ENCODE assay signal across 9 cellular contexts in the genomic region with DNA sequence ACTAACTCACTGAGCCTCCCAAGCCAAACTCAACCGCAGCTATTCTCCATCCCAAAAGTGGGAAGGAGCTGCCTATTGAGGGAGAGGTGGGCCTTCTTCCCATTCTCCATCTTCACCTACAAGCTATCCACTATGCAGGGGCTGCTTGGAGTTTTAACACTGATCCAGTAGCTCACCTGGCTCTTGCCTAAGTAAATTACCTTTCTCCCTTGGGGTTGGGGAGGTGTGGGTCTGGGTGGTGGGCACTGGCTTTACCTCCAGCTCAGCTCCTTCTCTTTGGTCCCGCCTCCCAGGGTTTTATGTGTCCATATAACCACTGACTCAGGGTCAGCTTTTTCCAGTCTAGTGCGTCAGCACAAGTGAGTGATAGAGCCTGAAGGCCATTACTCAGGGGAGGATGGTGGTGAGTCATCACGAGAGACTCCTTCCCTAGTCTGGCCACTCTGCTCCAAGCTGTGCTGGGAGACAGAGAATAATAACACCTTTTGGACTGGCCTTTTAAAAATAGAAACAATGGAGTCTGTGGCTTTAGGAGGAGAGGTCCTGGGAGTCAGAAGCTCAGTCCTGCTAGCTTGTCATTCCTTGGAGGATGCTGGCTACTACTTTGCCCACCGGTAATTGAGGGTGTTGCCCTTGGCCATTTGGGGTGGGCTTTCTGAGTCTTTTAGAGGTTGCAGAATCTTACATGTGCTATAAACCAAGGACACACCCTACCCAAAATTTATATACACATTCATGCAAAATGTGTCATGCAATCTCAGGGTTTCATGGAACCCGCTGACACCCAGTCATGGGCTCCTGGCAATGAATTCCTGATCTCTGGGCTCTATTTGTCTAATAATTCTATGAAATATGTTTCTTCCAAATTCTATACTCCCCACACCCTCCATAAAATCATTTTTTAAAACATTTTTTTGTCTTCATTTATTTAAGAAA. TPM values are rescaled to one million over a fixed set of nuclear protein-coding genes. Genes with fewer than 3 reads are reported as not detected.
DNase-seq lines count a peak whose midpoint lies in the region; ATAC-seq, FAIRE-seq and TF ChIP-seq lines count a peak whose summit lies in the region.
"Had no signal": no experiment of that assay in that cellular context is flagged by ENCODE, and none has a peak within 500 bp of the region (broad histone marks: within the 10 kb centered on the region; RNA-seq: fewer than 3 reads in every experiment).

No MANE protein-coding gene starts in this region.

- no peaks in the 10 kb centered on the region for H4K20me1 ChIP-seq in K562 (replicated peaks; ENCODE audit: control insufficient read depth, insufficient read depth, low read length)

- H3K4me1 ChIP-seq in left ventricle myocardium inferior = no peaks in the 10 kb centered on the region
- H3K4me1 ChIP-seq in K562 (replicated peaks in 1 of 2; ENCODE audit: control insufficient read depth in 2 of 2, insufficient read depth in 2 of 2, low read length in 2 of 2) = peaks cover 0 to 11% of the 10 kb centered on the region in 2 experiments; a peak in 2 of 5 replicates
- no peaks in the 10 kb centered on the region for H3K4me1 ChIP-seq in aorta (ENCODE audit: control insufficient read depth in 1 of 2, insufficient read depth in 2 of 2, low read length in 2 of 2)

- no peak overlapping the region for H3K9ac ChIP-seq in K562 (ENCODE audit: insufficient read depth in 1 of 2, low read depth in 2 of 2, low read length in 2 of 2)

- 12% methylated on average over 6 of the region's 6 CpGs for WGBS in K562 (ENCODE audit: insufficient coverage, low coverage, missing lambda C conversion rate)
- 59 to 65% methylated on average over 6 of the region's 6 CpGs for WGBS in aorta, 2 donors

- H3K4me2 ChIP-seq in K562 (ENCODE audit: insufficient read depth, low read length) = peak overlapping the region; percentile 54; the same call in 1 of the 2 replicates

- no peak overlapping the region for H3K27ac ChIP-seq in left ventricle myocardium inferior (replicated peaks)
- peak overlapping the region; percentile 8; the same call in 1 of the 3 replicates for H3K27ac ChIP-seq in K562 (ENCODE audit: extremely low read depth, low read depth, low read length)
- H3K27ac ChIP-seq in aorta (ENCODE audit: low read depth in 1 of 2, low read length in 2 of 2) = no peak overlapping the region

- no peak overlapping the region for H3K4me3 ChIP-seq in left ventricle myocardium inferior
- H3K4me3 ChIP-seq in K562 = no peak overlapping the region
- H3K4me3 ChIP-seq in aorta (ENCODE audit: low read length in 2 of 2) = no peak overlapping the region

- DNase-seq in Right ventricle myocardium inferior (ENCODE audit: missing footprints) (no peak), left ventricle myocardium inferior (no peak), K562 (ENCODE audit: extremely low read depth in 1 of 4, low spot score in 3 of 4) (peak; percentile 69 to 85 (median 78)), kidney tubule cell (ENCODE audit: low spot score) (peak; percentile 99), aorta (peak; percentile 75 to 76), NCI-H2107 (lab: John Stamatoyannopoulos, UW) (no peak)
- no peak for DNase-seq in effector CD4-positive, alpha-beta T cell
- no peak for DNase-seq in stimulated activated CD4-positive, alpha-beta T cell treated with anti-CD3 and anti-CD28 coated beads, Interleukin-15, amount 100 ng/mL, for 24 hours
- DNase-seq: NCI-H524 had no signal

- FAIRE-seq in K562 (lab: Jason Lieb, UNC) = peak; percentile 98

- in situ Hi-C loops in K562 (cut with MboI) = no loop called here

- no peaks in the 10 kb centered on the region for H3K79me2 ChIP-seq in K562 (ENCODE audit: control insufficient read depth, insufficient read depth, low read length)

- H3K9me3 ChIP-seq in left ventricle myocardium inferior (replicated peaks) = no peaks in the 10 kb centered on the region
- H3K9me3 ChIP-seq in K562 (replicated peaks; ENCODE audit: control insufficient read depth, insufficient read depth, low read depth, low read length) = no peaks in the 10 kb centered on the region; the same call in 1 of the 2 replicates
- H3K9me3 ChIP-seq in aorta (ENCODE audit: control insufficient read depth, low read length) = peaks cover 3% of the 10 kb centered on the region

- no peak for TF ChIP-seq POLR2A in K562 (conservative IDR thresholded peaks at IDR 0.05)

- no peaks in the 10 kb centered on the region for H3K36me3 ChIP-seq in left ventricle myocardium inferior
- no peaks in the 10 kb centered on the region for H3K36me3 ChIP-seq in K562 (ENCODE audit: control insufficient read depth, insufficient read depth, low read length)
- no peaks in the 10 kb centered on the region for H3K36me3 ChIP-seq in aorta (ENCODE audit: control insufficient read depth in 1 of 2, insufficient read depth in 2 of 2, low read length in 1 of 2)

- peak; percentile 70 for TF ChIP-seq EP300 in K562 (IDR thresholded peaks at IDR 0.05; ENCODE audit: low read length)

- no peak for TF ChIP-seq RAD21 in K562 (CRISPR knock-in tag; conservative IDR thresholded peaks at IDR 0.05 in 1 of 2, IDR thresholded peaks at IDR 0.05 in 1 of 2)

- no peaks in the 10 kb centered on the region for H3K9me1 ChIP-seq in K562 (ENCODE audit: control insufficient read depth, insufficient read depth, low read length)

- POLR2A ChIA-PET in K562 (lab: Yijun Ruan, JAX) = interaction anchor here (0.7 to 1.3 kb wide), 4 partner anchors 10 to 60 kb away, joined by 3 to 7 read pairs (median 4); a partner anchor contains a TSS

- intact Hi-C loops in Right ventricle myocardium inferior (cut with DNase I) = no loop called here
- intact Hi-C loops in left ventricle myocardium inferior (cut with micrococcal nuclease) = no loop called here
- intact Hi-C loops in K562 (cut with micrococcal nuclease) = no loop called here
- intact Hi-C loops in aorta (cut with DNase I) = no loop called here

- BruUV-seq in K562 (replicated peaks; lab: Mats Ljungman, UMichigan) = no TSS peak

- H3K27me3 ChIP-seq in left ventricle myocardium inferior (ENCODE audit: low read depth) (peaks cover 56% of the 10 kb centered on the region), K562 (ENCODE audit: control insufficient read depth in 2 of 2, insufficient read depth in 2 of 2, low read length in 2 of 2) (peaks cover 11 to 23% of the 10 kb centered on the region in 2 experiments; a peak in 4 of 5 replicates), aorta (ENCODE audit: control insufficient read depth in 1 of 2, insufficient read depth in 2 of 2, low read length in 1 of 2) (no peaks in the 10 kb centered on the region)

- TF ChIP-seq CTCF in left ventricle myocardium inferior (IDR thresholded peaks at IDR 0.05; ENCODE audit: borderline replicate concordance) = no peak
- TF ChIP-seq CTCF in K562 (IDR thresholded peaks at IDR 0.05 in 2 of 3, conservative IDR thresholded peaks at IDR 0.05 in 1 of 3; ENCODE audit: insufficient read depth in 2 of 3, low read depth in 1 of 3, low read length in 3 of 3) = no peak

- no peak overlapping the region; the same call in 1 of the 2 replicates for H2AFZ ChIP-seq in K562 (ENCODE audit: low read depth, low read length)

- CTCF ChIA-PET in K562 (lab: Yijun Ruan, JAX; ENCODE audit: low intra/inter-chr PET ratio) = no interaction called here

- ATAC-seq in Right ventricle myocardium inferior (peak; percentile 83), K562 (peak; percentile 99), aorta (ENCODE audit: low FRiP score) (peak; percentile 72)

RNA-seq across cellular contexts. Expression of a gene that starts 35.6 kb away (rescaled TPM):
- total RNA-seq in Right ventricle myocardium inferior (58.0 TPM), left ventricle myocardium inferior (81.1 TPM), K562 (2014; rRNA removed) (153 and 194 TPM in 2 replicates), K562 (2014; rRNA removed; fragmentation: Illumina TruSeq; extraction: Trizol) (136 and 150 TPM in 2 replicates), K562 (2015; rRNA removed; fragmentation: Illumina TruSeq; extraction: Trizol) (151 and 163 TPM in 2 replicates), K562 (2021) (88.4 and 89.9 TPM in 2 replicates), aorta (10 to 100 TPM; 55.8 to 65.4 TPM)
- total RNA-seq in K562 (2011; cell fraction: chromatin; rRNA removed; ENCODE audit: low replicate concordance) = 17.1 and 17.3 TPM in 2 replicates
- 25.5 and 28.2 TPM in 2 replicates for total RNA-seq in K562 (2011; cell fraction: nucleolus; rRNA removed)
- 26.2 and 31.3 TPM in 2 replicates for total RNA-seq in K562 (2011; cell fraction: nucleoplasm; rRNA removed)
- polyA plus RNA-seq in K562 (2011; rRNA removed) (132 and 162 TPM in 2 replicates), K562 (2014; fragmentation: Illumina TruSeq; extraction: Trizol) (168 and 193 TPM in 2 replicates), K562 (2014; fragmentation: Nextera tagmentation; extraction: Ambion mirVana) (100 to 1,000 TPM; 396 to 492 TPM), K562 (2014; rRNA removed) (178 and 199 TPM in 2 replicates), aorta (100 to 1,000 TPM; 102 to 166 TPM)
- 52.4 and 86.8 TPM in 2 replicates for polyA plus RNA-seq in K562 (2011; cell fraction: cytosol; rRNA removed)
- 28.2 and 43.9 TPM in 2 replicates for polyA plus RNA-seq in K562 (2011; cell fraction: nucleus; rRNA removed)
- 129 and 131 TPM in 2 replicates for polyA plus RNA-seq in K562 (2012)
- 50.7 and 52.0 TPM in 2 replicates for polyA minus RNA-seq in K562 (2011; rRNA and poly(A)+ RNA removed)
- polyA minus RNA-seq in K562 (2011; cell fraction: cytosol; rRNA and poly(A)+ RNA removed) = 24.8 and 31.6 TPM in 2 replicates
- 15.2 and 23.8 TPM in 2 replicates for polyA minus RNA-seq in K562 (2011; cell fraction: nucleus; rRNA and poly(A)+ RNA removed)

RNA-seq across cellular contexts. Expression of a gene that starts 46.7 kb away (rescaled TPM):
- total RNA-seq in Right ventricle myocardium inferior (0.49 TPM), left ventricle myocardium inferior (0.80 TPM), K562 (2014; rRNA removed) (9.0 and 10.1 TPM in 2 replicates), K562 (2014; rRNA removed; fragmentation: Illumina TruSeq; extraction: Trizol) (1.1 and 2.0 TPM in 2 replicates), K562 (2015; rRNA removed; fragmentation: Illumina TruSeq; extraction: Trizol) (3.0 and 3.5 TPM in 2 replicates), K562 (2021) (14.1 and 17.1 TPM in 2 replicates), aorta (1 to 10 TPM; 3.8 to 4.0 TPM)
- total RNA-seq in K562 (2011; cell fraction: chromatin; rRNA removed; ENCODE audit: low replicate concordance) = 13.7 and 31.3 TPM in 2 replicates
- total RNA-seq in K562 (2011; cell fraction: nucleolus; rRNA removed) = 20.9 and 25.0 TPM in 2 replicates
- 17.4 and 19.4 TPM in 2 replicates for total RNA-seq in K562 (2011; cell fraction: nucleoplasm; rRNA removed)
- polyA plus RNA-seq in K562 (2011; rRNA removed) (3.0 and 5.3 TPM in 2 replicates), K562 (2014; fragmentation: Illumina TruSeq; extraction: Trizol) (5.1 and 6.2 TPM in 2 replicates), K562 (2014; fragmentation: Nextera tagmentation; extraction: Ambion mirVana) (under 1 TPM; 0.31 TPM), K562 (2014; rRNA removed) (10.4 and 10.5 TPM in 2 replicates), aorta (1 to 10 TPM; 1.5 to 3.4 TPM)
- 3.4 and 4.9 TPM in 2 replicates for polyA plus RNA-seq in K562 (2011; cell fraction: cytosol; rRNA removed)
- 39.6 and 62.6 TPM in 2 replicates for polyA plus RNA-seq in K562 (2011; cell fraction: nucleus; rRNA removed)
- 10.1 and 16.2 TPM in 2 replicates for polyA plus RNA-seq in K562 (2012)
- polyA minus RNA-seq in K562 (2011; rRNA and poly(A)+ RNA removed) = 0.84 and 1.2 TPM in 2 replicates
- polyA minus RNA-seq in K562 (2011; cell fraction: cytosol; rRNA and poly(A)+ RNA removed) = 3.1 and 3.9 TPM in 2 replicates
- polyA minus RNA-seq in K562 (2011; cell fraction: nucleus; rRNA and poly(A)+ RNA removed) = 14.1 and 15.1 TPM in 2 replicates

RNA-seq across cellular contexts. Expression of a gene that starts 59.1 kb away (rescaled TPM):
- 3.5 TPM for total RNA-seq in Right ventricle myocardium inferior
- total RNA-seq in left ventricle myocardium inferior = 3.5 TPM
- total RNA-seq in K562 (2011; cell fraction: chromatin; rRNA removed; ENCODE audit: low replicate concordance) = 35.2 and 43.1 TPM in 2 replicates
- total RNA-seq in K562 (2011; cell fraction: nucleolus; rRNA removed) = 25.1 and 26.3 TPM in 2 replicates
- 33.6 and 48.1 TPM in 2 replicates for total RNA-seq in K562 (2011; cell fraction: nucleoplasm; rRNA removed)
- 9.1 and 11.5 TPM in 2 replicates for total RNA-seq in K562 (2014; rRNA removed)
- 10.0 and 10.8 TPM in 2 replicates for total RNA-seq in K562 (2014; rRNA removed; fragmentation: Illumina TruSeq; extraction: Trizol)
- total RNA-seq in K562 (2015; rRNA removed; fragmentation: Illumina TruSeq; extraction: Trizol) = 7.1 and 8.6 TPM in 2 replicates
- 14.8 and 17.3 TPM in 2 replicates for total RNA-seq in K562 (2021)
- 19.3 and 19.4 TPM in 2 replicates for polyA plus RNA-seq in K562 (2011; rRNA removed)
- 10.1 and 20.0 TPM in 2 replicates for polyA plus RNA-seq in K562 (2011; cell fraction: cytosol; rRNA removed)
- 10.2 and 12.8 TPM in 2 replicates for polyA plus RNA-seq in K562 (2011; cell fraction: nucleus; rRNA removed)
- polyA plus RNA-seq in K562 (2012) = 7.4 and 20.0 TPM in 2 replicates
- 19.4 and 19.6 TPM in 2 replicates for polyA plus RNA-seq in K562 (2014; fragmentation: Illumina TruSeq; extraction: Trizol)
- polyA plus RNA-seq in K562 (2014; fragmentation: Nextera tagmentation; extraction: Ambion mirVana) = 1 to 10 TPM; 2.6 to 2.7 TPM
- polyA plus RNA-seq in K562 (2014; rRNA removed) = 8.4 and 10.5 TPM in 2 replicates
- 19.3 and 23.1 TPM in 2 replicates for polyA minus RNA-seq in K562 (2011; rRNA and poly(A)+ RNA removed)
- 7.8 and 12.3 TPM in 2 replicates for polyA minus RNA-seq in K562 (2011; cell fraction: cytosol; rRNA and poly(A)+ RNA removed)
- 4.7 and 6.6 TPM in 2 replicates for polyA minus RNA-seq in K562 (2011; cell fraction: nucleus; rRNA and poly(A)+ RNA removed)
- 1 to 10 TPM; 9.1 to 9.8 TPM for total RNA-seq in aorta
- 1 to 10 TPM; 2.7 to 5.4 TPM for polyA plus RNA-seq in aorta

Comparison
In these comparisons a context has a peak if more than half of its experiments do, and no peak if none do; other contexts are left out.
1. DNase-seq: peak in K562 (4 of 4), kidney tubule cell (single experiment) and aorta (2 of 2); none in Right ventricle myocardium inferior (single experiment), left ventricle myocardium inferior (single experiment), NCI-H2107 (single experiment), effector CD4-positive, alpha-beta T cell (single experiment) and stimulated activated CD4-positive, alpha-beta T cell treated with anti-CD3 and anti-CD28 coated beads, Interleukin-15, amount 100 ng/mL, for 24 hours (single experiment).
2. Peak in every context shown above with its lines, with median percentiles within 50 percentile points of each other: ATAC-seq.